Comparison of ENCODE assay signal across 11 cellular contexts in genomic region chr18:26480897-26481795, GRCh38.
DNase-seq lines count a peak whose midpoint lies in the region; ATAC-seq and TF ChIP-seq lines count a peak whose summit lies in the region.
"Had no signal": no experiment of that assay in that cellular context is flagged by ENCODE, and none has a peak within 500 bp of the region (broad histone marks: within the 10 kb centered on the region; RNA-seq: fewer than 3 reads in every experiment).

No MANE protein-coding gene starts in this region.

- no peaks in the 10 kb centered on the region for H3K4me1 Mint-ChIP-seq in CD4-positive, alpha-beta T cell (ENCODE audit: low read depth)

- DNase-seq in GM04503 (ENCODE audit: low read depth) (peak; percentile 81), NCI-H226 (peak; percentile 93), epithelial cell of proximal tubule (ENCODE audit: low read depth) (peak; percentile 98), renal cortical epithelial cell (ENCODE audit: low read depth) (peak; percentile 100)
- DNase-seq in CD4-positive, alpha-beta T cell: no peak
- DNase-seq in activated naive CD4-positive, alpha-beta T cell treated with anti-CD3 and anti-CD28 coated beads, Interleukin-2, amount 50 U/mL, for 72 hours (ENCODE audit: low spot score in 2 of 2): no peak
- DNase-seq: endodermal cell, KG1, Peyer's patch had no signal

- TF ChIP-seq CTCF in epithelial cell of proximal tubule (conservative IDR thresholded peaks at IDR 0.05; ENCODE audit: low read depth, low read length): no peak
- TF ChIP-seq CTCF in CD4-positive, alpha-beta T cell (IDR thresholded peaks at IDR 0.05): no peak

- H3K27ac ChIP-seq in CD4-positive, alpha-beta T cell (ENCODE audit: low read depth, low read length): no peak overlapping the region
- H3K27ac ChIP-seq: Peyer's patch had no signal

- ATAC-seq in CD4-positive, alpha-beta T cell (ENCODE audit: poor library complexity): no peak
- ATAC-seq in activated naive CD4-positive, alpha-beta T cell treated with anti-CD3 and anti-CD28 coated beads, Interleukin-2, amount 50 U/mL, for 72 hours: no peak
- ATAC-seq in HG02678 (IDR thresholded peaks at IDR 0.05; ENCODE audit: unreplicated experiment) (no peak), GM19397 (IDR thresholded peaks at IDR 0.05; ENCODE audit: unreplicated experiment) (no peak)

- peak overlapping the region; percentile 2 for H3K4me3 ChIP-seq in epithelial cell of proximal tubule (ENCODE audit: low read depth, low read length)
- H3K4me3 ChIP-seq: Peyer's patch had no signal

- POLR2A ChIA-PET in CD4-positive, alpha-beta T cell (lab: Charles Lee): no interaction called here

- no peak overlapping the region for H3K4me3 Mint-ChIP-seq in CD4-positive, alpha-beta T cell
- H3K4me3 Mint-ChIP-seq: endodermal cell had no signal

- H3K27me3 Mint-ChIP-seq in CD4-positive, alpha-beta T cell: no peaks in the 10 kb centered on the region

- H3K9me3 Mint-ChIP-seq in CD4-positive, alpha-beta T cell: no peaks in the 10 kb centered on the region
- no peaks in the 10 kb centered on the region for H3K9me3 Mint-ChIP-seq in activated naive CD4-positive, alpha-beta T cell treated with anti-CD3 and anti-CD28 coated beads, Interleukin-2, amount 50 U/mL, for 72 hours
- H3K9me3 Mint-ChIP-seq: endodermal cell had no signal

- no peaks in the 10 kb centered on the region for H3K36me3 Mint-ChIP-seq in CD4-positive, alpha-beta T cell (ENCODE audit: low read depth)
- no peaks in the 10 kb centered on the region for H3K36me3 Mint-ChIP-seq in activated naive CD4-positive, alpha-beta T cell treated with anti-CD3 and anti-CD28 coated beads, Interleukin-2, amount 50 U/mL, for 72 hours

- H3K9me3 ChIP-seq in CD4-positive, alpha-beta T cell (ENCODE audit: control insufficient read depth, low read length): no peaks in the 10 kb centered on the region
- H3K9me3 ChIP-seq: Peyer's patch had no signal

- no peaks in the 10 kb centered on the region for H3K27me3 ChIP-seq in CD4-positive, alpha-beta T cell (ENCODE audit: control insufficient read depth, insufficient read depth, low read length)
- H3K27me3 ChIP-seq: Peyer's patch had no signal

- H3K27ac Mint-ChIP-seq in CD4-positive, alpha-beta T cell: no peak overlapping the region
- H3K27ac Mint-ChIP-seq in activated naive CD4-positive, alpha-beta T cell treated with anti-CD3 and anti-CD28 coated beads, Interleukin-2, amount 50 U/mL, for 72 hours: no peak overlapping the region
- H3K27ac Mint-ChIP-seq: endodermal cell had no signal

- intact Hi-C loops in CD4-positive, alpha-beta T cell (cut with DNase I, micrococcal nuclease): no loop called here

- CTCF ChIA-PET in CD4-positive, alpha-beta T cell (lab: Charles Lee): no interaction called here

Comparison
In these comparisons a context has a peak if more than half of its experiments do, and no peak if none do; other contexts are left out.
1. DNase-seq: peak in GM04503 (single experiment), NCI-H226 (single experiment), epithelial cell of proximal tubule (single experiment) and renal cortical epithelial cell (single experiment); none in CD4-positive, alpha-beta T cell (0 of 10) and activated naive CD4-positive, alpha-beta T cell treated with anti-CD3 and anti-CD28 coated beads, Interleukin-2, amount 50 U/mL, for 72 hours (0 of 2).